ENCODE assay signal across 14 cellular contexts in the genomic region with DNA sequence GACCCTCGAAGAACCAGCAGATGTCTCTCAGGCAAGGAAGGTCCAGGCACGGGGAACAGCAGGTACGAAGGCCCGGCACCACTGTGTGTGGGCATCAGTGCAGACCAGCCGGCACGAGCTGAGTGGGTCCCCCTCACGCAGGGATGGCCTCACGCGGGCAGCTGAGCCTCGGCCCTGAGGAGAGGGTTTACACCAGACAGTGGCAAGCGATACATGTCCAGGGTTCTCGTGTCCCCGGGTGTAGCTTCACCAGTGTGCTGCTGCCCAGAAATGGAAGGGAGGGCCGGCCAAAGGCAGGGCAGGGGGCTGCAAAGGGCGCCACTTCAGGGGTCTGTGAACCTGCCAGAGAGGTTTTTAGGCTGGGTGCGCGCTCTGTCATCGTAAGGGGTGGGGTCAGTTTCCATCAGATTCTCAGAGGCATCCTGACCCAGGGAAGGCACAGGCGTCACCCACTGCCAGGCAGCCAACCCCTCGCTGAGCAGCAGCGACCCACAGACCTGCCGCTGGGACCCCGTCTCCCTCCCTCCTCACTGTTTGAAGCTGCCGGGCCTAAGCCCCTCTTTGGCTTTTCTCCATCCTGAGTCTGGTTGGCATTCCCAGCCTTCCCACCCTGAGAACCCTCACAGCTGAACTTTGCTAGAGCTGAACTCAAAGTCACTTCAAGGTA.
"Had no signal": no experiment of that assay in that cellular context is flagged by ENCODE, and none has a peak within 500 bp of the region (broad histone marks: within the 10 kb centered on the region; RNA-seq: fewer than 3 reads in every experiment).

No MANE protein-coding gene starts in this region.

- DNase-seq: activated CD4-positive, alpha-beta memory T cell treated with anti-CD3 and anti-CD28 coated beads, Interleukin-2, amount 10 ng/mL, durations not matched to agents 7 days and 5 days; activated CD4-positive, alpha-beta T cell treated with anti-CD3 and anti-CD28 coated beads for 4 hours; activated naive CD4-positive, alpha-beta T cell treated with anti-CD3 and anti-CD28 coated beads, Interleukin-2, amount 50 U/mL, for 16 hours; immature natural killer cell; left cardiac atrium; mammary epithelial cell; naive thymus-derived CD4-positive, alpha-beta T cell; stimulated activated CD4-positive, alpha-beta T cell treated with anti-CD3 and anti-CD28 coated beads, Interleukin-4, amount 100 ng/mL, for 24 hours; stimulated activated naive CD4-positive, alpha-beta T cell; substantia nigra; T-helper 2 cell; trophoblast cell had no signal

- H3K27ac ChIP-seq: skin epidermis had no signal

- ATAC-seq: left cardiac atrium; naive thymus-derived CD4-positive, alpha-beta T cell; WTC11 had no signal

- H3K4me3 ChIP-seq: skin epidermis had no signal
